Comparison of ENCODE assay signal across 25 cellular contexts in the genomic region with DNA sequence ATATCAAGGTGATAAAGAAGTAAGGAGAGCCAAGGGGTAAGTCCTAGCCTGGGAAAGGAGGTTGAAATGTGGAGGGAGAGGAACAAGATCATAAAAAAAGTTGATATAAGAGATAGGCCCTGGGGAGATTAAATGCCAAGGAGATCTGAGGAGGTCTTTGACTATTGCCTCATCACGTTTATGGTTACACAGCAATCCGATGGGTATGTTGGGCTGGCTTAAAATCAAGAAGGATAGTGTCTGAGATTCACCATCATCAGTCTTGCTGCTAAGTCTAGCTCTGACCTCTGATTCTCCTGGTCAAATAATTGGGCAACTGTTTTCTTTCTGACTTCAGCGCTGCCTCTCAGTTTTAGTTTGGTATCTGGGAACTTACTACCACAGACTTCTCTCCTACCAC.
"Had no signal": no experiment of that assay in that cellular context is flagged by ENCODE, and none has a peak within 500 bp of the region (broad histone marks: within the 10 kb centered on the region; RNA-seq: fewer than 3 reads in every experiment).

No MANE protein-coding gene starts in this region.

- H3K27me3 ChIP-seq: hepatocyte, neural progenitor cell, neutrophil, right atrium auricular region, right lobe of liver, spleen, tibial nerve, uterus had no signal

- H3K36me3 Mint-ChIP-seq: mesothelial cell of epicardium; naive B cell; neural progenitor cell; stimulated activated effector memory CD8-positive, alpha-beta T cell treated with anti-CD3 and anti-CD28 coated beads, Interleukin-12 subunit alpha, Interleukin-12 subunit beta, amount 100 ng/mL, for 72 hours; type B pancreatic cell had no signal

- H3K4me2 ChIP-seq: hepatocyte, neural progenitor cell had no signal

- H3K4me3 ChIP-seq: hepatocyte, lower lobe of right lung, neural progenitor cell, right atrium auricular region, right lobe of liver, spleen, tibial nerve, uterus had no signal

- H3K36me3 ChIP-seq: lower lobe of right lung, neural progenitor cell, neutrophil, right atrium auricular region, right lobe of liver, spleen, tibial nerve, uterus had no signal

- H3K27ac ChIP-seq: hepatocyte, lower lobe of right lung, neural progenitor cell, neutrophil, parathyroid adenoma, right atrium auricular region, right lobe of liver, spleen, tibial nerve, uterus had no signal

- DNase-seq: kidney glomerular epithelial cell; left cardiac atrium; lower lobe of right lung; mammary epithelial cell; mesendoderm; naive B cell; natural killer cell; nephron progenitor cell; occipital lobe; right lobe of liver; small intestine; spleen; stimulated activated CD4-positive, alpha-beta T cell treated with anti-CD3 and anti-CD28 coated beads, Interleukin-4, amount 100 ng/mL, for 24 hours; stimulated activated naive CD4-positive, alpha-beta T cell; uterus had no signal

- H3K9me3 ChIP-seq: lower lobe of right lung, neutrophil, right atrium auricular region, right lobe of liver, tibial nerve, uterus had no signal

- H3K27me3 Mint-ChIP-seq: naive B cell; stimulated activated naive CD8-positive, alpha-beta T cell treated with anti-CD3 and anti-CD28 coated beads, Interleukin-15, Interleukin-2, amounts not matched to agents 100 ng/mL and 50 ng/mL, for 24 hours; type B pancreatic cell had no signal

- H3K4me1 Mint-ChIP-seq: mesothelial cell of epicardium; naive B cell; natural killer cell; nephron progenitor cell; neural progenitor cell; stimulated activated effector memory CD8-positive, alpha-beta T cell treated with anti-CD3 and anti-CD28 coated beads, Interleukin-12 subunit alpha, Interleukin-12 subunit beta, amount 100 ng/mL, for 72 hours had no signal

- H3K9ac ChIP-seq: neural progenitor cell, parathyroid adenoma had no signal

- H3K4me1 ChIP-seq: lower lobe of right lung, parathyroid adenoma, right atrium auricular region, right lobe of liver, spleen, tibial nerve, uterus had no signal

- H2AFZ ChIP-seq: hepatocyte, neural progenitor cell, parathyroid adenoma had no signal

- H3K9me3 Mint-ChIP-seq: mesothelial cell of epicardium; nephron progenitor cell; neural progenitor cell; stimulated activated naive CD8-positive, alpha-beta T cell treated with anti-CD3 and anti-CD28 coated beads, Interleukin-15, Interleukin-2, amounts not matched to agents 100 ng/mL and 50 ng/mL, for 24 hours; type B pancreatic cell had no signal

- H3K4me3 Mint-ChIP-seq: mesothelial cell of epicardium; naive B cell; natural killer cell; nephron progenitor cell; neural progenitor cell; stimulated activated effector memory CD8-positive, alpha-beta T cell treated with anti-CD3 and anti-CD28 coated beads, Interleukin-12 subunit alpha, Interleukin-12 subunit beta, amount 100 ng/mL, for 72 hours; stimulated activated naive CD8-positive, alpha-beta T cell treated with anti-CD3 and anti-CD28 coated beads, Interleukin-15, Interleukin-2, amounts not matched to agents 100 ng/mL and 50 ng/mL, for 24 hours; type B pancreatic cell had no signal

- H3K27ac Mint-ChIP-seq: mesothelial cell of epicardium; naive B cell; natural killer cell; nephron progenitor cell; neural progenitor cell; stimulated activated effector memory CD8-positive, alpha-beta T cell treated with anti-CD3 and anti-CD28 coated beads, Interleukin-12 subunit alpha, Interleukin-12 subunit beta, amount 100 ng/mL, for 72 hours; stimulated activated naive CD8-positive, alpha-beta T cell treated with anti-CD3 and anti-CD28 coated beads, Interleukin-15, Interleukin-2, amounts not matched to agents 100 ng/mL and 50 ng/mL, for 24 hours; type B pancreatic cell had no signal
